1 cellular context compared by ENCODE assay signal in genomic region chr12:28457785-28458184, GRCh38.
TF ChIP-seq lines count a peak whose summit lies in the region.

No MANE protein-coding gene starts in this region.

TF ChIP-seq in HEK293, 187 proteins besides CTCF, POLR2A, EP300 and RAD21 (continued from another document):
- TF ChIP-seq PRDM6 (tag by site-specific recombination; IDR thresholded peaks at IDR 0.05) (peak; percentile 60; the same call in 1 of the 2 replicates), SCRT1 (tag by site-specific recombination; IDR thresholded peaks at IDR 0.05; ENCODE audit: borderline replicate concordance) (no peak), ZNF843 (tag by site-specific recombination; IDR thresholded peaks at IDR 0.05) (0 out of 2 replicates have a peak, but pooled peaks have one; percentile 4), ZNF621 (tag by site-specific recombination; IDR thresholded peaks at IDR 0.05) (no peak), ZBTB17 (tag by site-specific recombination; IDR thresholded peaks at IDR 0.05) (no peak)
TF ChIP-seq in HEK293: peak in this region for 2.
